Comparison of ENCODE assay signal across 1 cellular context in the genomic region with DNA sequence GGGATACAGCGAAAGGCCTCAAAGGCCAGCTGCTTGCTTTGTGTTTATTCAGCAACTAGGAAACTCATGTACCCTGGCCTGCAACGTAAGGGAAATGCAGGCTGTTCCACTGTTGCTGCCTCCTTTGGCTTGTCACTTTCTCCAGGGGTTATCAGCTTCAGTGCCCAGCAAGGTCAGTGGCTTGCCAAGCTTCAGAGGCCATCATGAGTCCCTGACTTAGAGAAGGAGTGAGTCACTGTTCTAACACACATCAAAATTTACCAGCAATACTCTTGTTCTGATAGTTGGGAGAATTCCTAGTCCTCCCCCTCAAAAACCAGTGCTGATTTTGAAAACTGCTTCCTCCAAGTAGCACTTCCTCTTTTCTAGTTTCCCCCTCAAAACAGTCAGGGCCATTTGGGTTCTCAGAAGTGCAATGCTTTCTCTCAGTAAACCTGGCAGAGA.
TF ChIP-seq lines count a peak whose summit lies in the region.

No MANE protein-coding gene starts in this region.

TF ChIP-seq in GM23338, 12 proteins besides CTCF, POLR2A, EP300 and RAD21 (continued from another document):
- TF ChIP-seq, protein P1, sequence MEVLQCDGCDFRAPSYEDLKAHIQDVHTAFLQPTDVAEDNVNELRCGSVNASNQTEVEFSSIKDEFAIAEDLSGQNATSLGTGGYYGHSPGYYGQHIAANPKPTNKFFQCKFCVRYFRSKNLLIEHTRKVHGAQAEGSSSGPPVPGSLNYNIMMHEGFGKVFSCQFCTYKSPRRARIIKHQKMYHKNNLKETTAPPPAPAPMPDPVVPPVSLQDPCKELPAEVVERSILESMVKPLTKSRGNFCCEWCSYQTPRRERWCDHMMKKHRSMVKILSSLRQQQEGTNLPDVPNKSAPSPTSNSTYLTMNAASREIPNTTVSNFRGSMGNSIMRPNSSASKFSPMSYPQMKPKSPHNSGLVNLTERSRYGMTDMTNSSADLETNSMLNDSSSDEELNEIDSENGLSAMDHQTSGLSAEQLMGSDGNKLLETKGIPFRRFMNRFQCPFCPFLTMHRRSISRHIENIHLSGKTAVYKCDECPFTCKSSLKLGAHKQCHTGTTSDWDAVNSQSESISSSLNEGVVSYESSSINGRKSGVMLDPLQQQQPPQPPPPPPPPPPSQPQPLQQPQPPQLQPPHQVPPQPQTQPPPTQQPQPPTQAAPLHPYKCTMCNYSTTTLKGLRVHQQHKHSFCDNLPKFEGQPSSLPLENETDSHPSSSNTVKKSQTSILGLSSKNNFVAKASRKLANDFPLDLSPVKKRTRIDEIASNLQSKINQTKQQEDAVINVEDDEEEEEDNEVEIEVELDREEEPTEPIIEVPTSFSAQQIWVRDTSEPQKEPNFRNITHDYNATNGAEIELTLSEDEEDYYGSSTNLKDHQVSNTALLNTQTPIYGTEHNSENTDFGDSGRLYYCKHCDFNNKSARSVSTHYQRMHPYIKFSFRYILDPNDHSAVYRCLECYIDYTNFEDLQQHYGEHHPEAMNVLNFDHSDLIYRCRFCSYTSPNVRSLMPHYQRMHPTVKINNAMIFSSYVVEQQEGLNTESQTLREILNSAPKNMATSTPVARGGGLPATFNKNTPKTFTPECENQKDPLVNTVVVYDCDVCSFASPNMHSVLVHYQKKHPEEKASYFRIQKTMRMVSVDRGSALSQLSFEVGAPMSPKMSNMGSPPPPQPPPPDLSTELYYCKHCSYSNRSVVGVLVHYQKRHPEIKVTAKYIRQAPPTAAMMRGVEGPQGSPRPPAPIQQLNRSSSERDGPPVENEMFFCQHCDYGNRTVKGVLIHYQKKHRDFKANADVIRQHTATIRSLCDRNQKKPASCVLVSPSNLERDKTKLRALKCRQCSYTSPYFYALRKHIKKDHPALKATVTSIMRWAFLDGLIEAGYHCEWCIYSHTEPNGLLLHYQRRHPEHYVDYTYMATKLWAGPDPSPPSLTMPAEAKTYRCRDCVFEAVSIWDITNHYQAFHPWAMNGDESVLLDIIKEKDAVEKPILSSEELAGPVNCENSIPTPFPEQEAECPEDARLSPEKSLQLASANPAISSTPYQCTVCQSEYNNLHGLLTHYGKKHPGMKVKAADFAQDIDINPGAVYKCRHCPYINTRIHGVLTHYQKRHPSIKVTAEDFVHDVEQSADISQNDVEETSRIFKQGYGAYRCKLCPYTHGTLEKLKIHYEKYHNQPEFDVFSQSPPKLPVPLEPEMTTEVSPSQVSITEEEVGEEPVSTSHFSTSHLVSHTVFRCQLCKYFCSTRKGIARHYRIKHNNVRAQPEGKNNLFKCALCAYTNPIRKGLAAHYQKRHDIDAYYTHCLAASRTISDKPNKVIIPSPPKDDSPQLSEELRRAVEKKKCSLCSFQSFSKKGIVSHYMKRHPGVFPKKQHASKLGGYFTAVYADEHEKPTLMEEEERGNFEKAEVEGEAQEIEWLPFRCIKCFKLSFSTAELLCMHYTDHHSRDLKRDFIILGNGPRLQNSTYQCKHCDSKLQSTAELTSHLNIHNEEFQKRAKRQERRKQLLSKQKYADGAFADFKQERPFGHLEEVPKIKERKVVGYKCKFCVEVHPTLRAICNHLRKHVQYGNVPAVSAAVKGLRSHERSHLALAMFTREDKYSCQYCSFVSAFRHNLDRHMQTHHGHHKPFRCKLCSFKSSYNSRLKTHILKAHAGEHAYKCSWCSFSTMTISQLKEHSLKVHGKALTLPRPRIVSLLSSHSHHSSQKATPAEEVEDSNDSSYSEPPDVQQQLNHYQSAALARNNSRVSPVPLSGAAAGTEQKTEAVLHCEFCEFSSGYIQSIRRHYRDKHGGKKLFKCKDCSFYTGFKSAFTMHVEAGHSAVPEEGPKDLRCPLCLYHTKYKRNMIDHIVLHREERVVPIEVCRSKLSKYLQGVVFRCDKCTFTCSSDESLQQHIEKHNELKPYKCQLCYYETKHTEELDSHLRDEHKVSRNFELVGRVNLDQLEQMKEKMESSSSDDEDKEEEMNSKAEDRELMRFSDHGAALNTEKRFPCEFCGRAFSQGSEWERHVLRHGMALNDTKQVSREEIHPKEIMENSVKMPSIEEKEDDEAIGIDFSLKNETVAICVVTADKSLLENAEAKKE (CRISPR knock-in tag; IDR thresholded peaks at IDR 0.05): no peak
- TF ChIP-seq POLR2AphosphoS5 (IDR thresholded peaks at IDR 0.05; ENCODE audit: low read depth): no peak
- no peak for TF ChIP-seq EZH2phosphoT487 (IDR thresholded peaks at IDR 0.05; ENCODE audit: unreplicated experiment)
